8 cellular contexts compared by ENCODE assay signal in genomic region chr5:52693279-52693678, GRCh38.
DNase-seq lines count a peak whose midpoint lies in the region; ATAC-seq and TF ChIP-seq lines count a peak whose summit lies in the region.

No MANE protein-coding gene starts in this region.

- DNase-seq in AG04450 (ENCODE audit: low read depth, low spot score) (no peak), astrocyte of the hippocampus (ENCODE audit: low read depth, low spot score) (peak; percentile 34), kidney tubule cell (ENCODE audit: low spot score) (peak; percentile 44), type B pancreatic cell (ENCODE audit: extremely low spot score, unreplicated experiment) (no peak), occipital lobe (lab: John Stamatoyannopoulos, UW) (no peak), NCI-H2081 (lab: John Stamatoyannopoulos, UW) (no peak)

- POLR2A ChIA-PET in AG04450 (lab: Yijun Ruan, JAX): no interaction called here

- peak; percentile 76 for ATAC-seq in GM18511 (IDR thresholded peaks at IDR 0.05; ENCODE audit: unreplicated experiment)

- TF ChIP-seq CTCF in AG04450 (IDR thresholded peaks at IDR 0.05; ENCODE audit: low read depth, low read length) (peak; percentile 62), LNCAP (IDR thresholded peaks at IDR 0.05) (peak; percentile 74), type B pancreatic cell (conservative IDR thresholded peaks at IDR 0.05) (peak; percentile 57)

- no peaks in the 10 kb centered on the region for H3K27me3 ChIP-seq in AG04450 (ENCODE audit: control insufficient read depth, insufficient read depth, low read length)

- no peak overlapping the region for H3K4me3 ChIP-seq in AG04450 (ENCODE audit: low read depth, low read length)

- H3K27me3 Mint-ChIP-seq in type B pancreatic cell: peaks cover 12% of the 10 kb centered on the region

- no peaks in the 10 kb centered on the region for H3K9me3 Mint-ChIP-seq in type B pancreatic cell

- CTCF ChIA-PET in AG04450 (lab: Charles Lee): interaction anchor here (0.6 to 1.7 kb wide), 12 partner anchors 7 to 224 kb away, joined by 3 to 6 read pairs (median 3); no protein-coding TSS in a partner anchor

- H3K27ac Mint-ChIP-seq in type B pancreatic cell: no peak overlapping the region

- H3K4me3 Mint-ChIP-seq in type B pancreatic cell: no peak overlapping the region

- H3K4me1 Mint-ChIP-seq in type B pancreatic cell (ENCODE audit: unreplicated experiment): peaks cover 15% of the 10 kb centered on the region

- no peak overlapping the region for H3K27ac ChIP-seq in AG04450 (ENCODE audit: low read depth, low read length)

- H3K9me3 ChIP-seq in AG04450 (ENCODE audit: control insufficient read depth, insufficient read depth, low read length): no peaks in the 10 kb centered on the region

- H3K36me3 Mint-ChIP-seq in type B pancreatic cell: no peaks in the 10 kb centered on the region

Comparison
In these comparisons a context has a peak if more than half of its experiments do, and no peak if none do; other contexts are left out.
1. DNase-seq: peak in astrocyte of the hippocampus (single experiment) and kidney tubule cell (single experiment); none in AG04450 (single experiment), type B pancreatic cell (single experiment), occipital lobe (single experiment) and NCI-H2081 (0 of 2).
2. Peak in every context shown above with its lines, with median percentiles within 50 percentile points of each other: CTCF ChIP-seq.